25 cellular contexts compared by ENCODE assay signal in genomic region chr2:17506736-17507616, GRCh38. TPM values are rescaled to one million over a fixed set of nuclear protein-coding genes. Genes with fewer than 3 reads are reported as not detected.
DNase-seq lines count a peak whose midpoint lies in the region; ATAC-seq and TF ChIP-seq lines count a peak whose summit lies in the region.
"Had no signal": no experiment of that assay in that cellular context is flagged by ENCODE, and none has a peak within 500 bp of the region (broad histone marks: within the 10 kb centered on the region; RNA-seq: fewer than 3 reads in every experiment).

No MANE protein-coding gene starts in this region.

- H3K27me3 Mint-ChIP-seq in GM23338 (ENCODE audit: insufficient read depth, low read depth, poor library complexity) (no peaks in the 10 kb centered on the region), endothelial cell (ENCODE audit: unreplicated experiment) (peaks cover 1% of the 10 kb centered on the region)
- peaks cover 0 to 4% (median 0%) of the 10 kb centered on the region in 5 donors for H3K27me3 Mint-ChIP-seq in naive thymus-derived CD4-positive, alpha-beta T cell
- H3K27me3 Mint-ChIP-seq: activated naive CD8-positive, alpha-beta T cell had no signal

- DNase-seq in GM23338 (ENCODE audit: low spot score) (no peak), RWPE1 (ENCODE audit: low spot score) (peak; percentile 28), endothelial cell (ENCODE audit: low spot score) (no peak), mucosa of descending colon (no peak), OCI-M2 (lab: John Stamatoyannopoulos, UW; ENCODE audit: unreplicated experiment) (no peak), NCI-H187 treated with DMSO at 0.1 percent for 48 hours (lab: John Stamatoyannopoulos, UW) (no peak)
- DNase-seq in naive thymus-derived CD4-positive, alpha-beta T cell = no peak
- DNase-seq: activated CD4-positive, CD25-positive, alpha-beta regulatory T cell; activated CD8-positive, alpha-beta T cell treated with anti-CD3 and anti-CD28 coated beads, Interleukin-2, amount 10 ng/mL, durations not matched to agents 7 days and 5 days; activated T-cell treated with anti-CD3 and anti-CD28 coated beads, Interleukin-2, amount 50 U/mL, for 48 hours; CD4-positive, alpha-beta memory T cell; DMS79 treated with DMSO at 0.1 percent for 48 hours; Karpas-422; NCI-H1105 treated with DMSO at 0.1 percent for 48 hours; ovary; right lobe of liver; SJCRH30; stimulated activated naive CD4-positive, alpha-beta T cell treated with Interleukin-2 at 50 U/mL for 16 hours; thyroid gland had no signal

- H3K27ac ChIP-seq in GM23338 (ENCODE audit: low read depth) (no peak overlapping the region), RWPE1 (no peak overlapping the region)
- H3K27ac ChIP-seq in naive thymus-derived CD4-positive, alpha-beta T cell (ENCODE audit: low read depth, low read length) = no peak overlapping the region
- H3K27ac ChIP-seq: ovary, right lobe of liver, SJCRH30, thyroid gland had no signal

- H3K4me3 ChIP-seq in GM23338 (no peak overlapping the region), mucosa of descending colon (no peak overlapping the region)
- no peak overlapping the region for H3K4me3 ChIP-seq in naive thymus-derived CD4-positive, alpha-beta T cell (ENCODE audit: low read length)
- H3K4me3 ChIP-seq: ovary, right lobe of liver, SJCRH30, thyroid gland had no signal

- H3K4me1 ChIP-seq in GM23338 (ENCODE audit: insufficient read depth) = peaks cover 7% of the 10 kb centered on the region
- no peaks in the 10 kb centered on the region for H3K4me1 ChIP-seq in mucosa of descending colon (ENCODE audit: low read depth)
- H3K4me1 ChIP-seq in naive thymus-derived CD4-positive, alpha-beta T cell (ENCODE audit: control insufficient read depth in 2 of 2, insufficient read depth in 2 of 2, low read length in 2 of 2) = no peaks in the 10 kb centered on the region
- H3K4me1 ChIP-seq: right lobe of liver, SJCRH30, thyroid gland had no signal

- H3K9me3 ChIP-seq in mucosa of descending colon = no peaks in the 10 kb centered on the region
- no peaks in the 10 kb centered on the region for H3K9me3 ChIP-seq in naive thymus-derived CD4-positive, alpha-beta T cell (ENCODE audit: control insufficient read depth in 2 of 3, low read length in 3 of 3)
- H3K9me3 ChIP-seq: ovary, right lobe of liver, SJCRH30, thyroid gland had no signal

- H3K4me1 Mint-ChIP-seq in GM23338 (peaks cover 12% of the 10 kb centered on the region), endothelial cell (ENCODE audit: unreplicated experiment) (peaks cover 19% of the 10 kb centered on the region)
- peaks cover 0 to 2% (median 0%) of the 10 kb centered on the region in 7 donors for H3K4me1 Mint-ChIP-seq in naive thymus-derived CD4-positive, alpha-beta T cell
- H3K4me1 Mint-ChIP-seq: brain; CD4-positive, alpha-beta memory T cell had no signal

- H3K9me3 Mint-ChIP-seq in GM23338 (no peaks in the 10 kb centered on the region), endothelial cell (ENCODE audit: unreplicated experiment) (no peaks in the 10 kb centered on the region)
- peaks cover 0 to 10% (median 0%) of the 10 kb centered on the region in 11 donors for H3K9me3 Mint-ChIP-seq in naive thymus-derived CD4-positive, alpha-beta T cell
- H3K9me3 Mint-ChIP-seq: brain; T-helper 2 cell treated with Interferon-gamma antibody and Interleukin-4, amounts not matched to agents 5 μg/mL and 100 μg/mL, for 36 hours had no signal

- peak overlapping the region; percentile 4; the same call in 1 of the 2 replicates for H2AFZ ChIP-seq in GM23338

- no peaks in the 10 kb centered on the region for H4K20me1 ChIP-seq in GM23338 (replicated peaks; ENCODE audit: insufficient read depth)

- H3K79me2 ChIP-seq in GM23338 (replicated peaks; ENCODE audit: insufficient read depth) = no peaks in the 10 kb centered on the region

- no peaks in the 10 kb centered on the region for H3K36me3 Mint-ChIP-seq in GM23338 (ENCODE audit: low read depth)
- H3K36me3 Mint-ChIP-seq in endothelial cell (ENCODE audit: low read depth, unreplicated experiment) = no peaks in the 10 kb centered on the region
- H3K36me3 Mint-ChIP-seq in naive thymus-derived CD4-positive, alpha-beta T cell = no peaks in the 10 kb centered on the region
- H3K36me3 Mint-ChIP-seq: activated naive CD8-positive, alpha-beta T cell; brain; CD4-positive, alpha-beta memory T cell had no signal

- no peaks in the 10 kb centered on the region for H3K9me2 ChIP-seq in GM23338 (ENCODE audit: insufficient read depth)

- POLR2A ChIA-PET in RWPE1 (lab: Yijun Ruan, JAX; ENCODE audit: low non-redundant PET) = interaction anchor here (0.7 kb wide), 1 partner anchor 11 kb away, joined by 5 read pairs; the partner anchor contains the start of gene RAD51AP2
- POLR2A ChIA-PET in naive thymus-derived CD4-positive, alpha-beta T cell (lab: Charles Lee) = no interaction called here

- ATAC-seq in GM23338 (no peak), mucosa of descending colon (peak; percentile 81), GM18861 (IDR thresholded peaks at IDR 0.05; ENCODE audit: unreplicated experiment) (no peak)
- ATAC-seq in naive thymus-derived CD4-positive, alpha-beta T cell = no peak
- ATAC-seq: activated CD8-positive, alpha-beta T cell treated with anti-CD3 and anti-CD28 coated beads, Interleukin-2, amount 10 ng/mL, durations not matched to agents 7 days and 5 days; right lobe of liver had no signal

- H3K27me3 ChIP-seq in GM23338 (ENCODE audit: insufficient read depth) = no peaks in the 10 kb centered on the region
- H3K27me3 ChIP-seq in naive thymus-derived CD4-positive, alpha-beta T cell (ENCODE audit: control insufficient read depth in 2 of 2, insufficient read depth in 2 of 2, low read length in 2 of 2) = no peaks in the 10 kb centered on the region
- H3K27me3 ChIP-seq: ovary, right lobe of liver, SJCRH30, thyroid gland had no signal

- intact Hi-C loops in mucosa of descending colon (cut with DNase I, micrococcal nuclease) = no loop called here
- intact Hi-C loops in naive thymus-derived CD4-positive, alpha-beta T cell (cut with micrococcal nuclease) = no loop called here

- H3F3A ChIP-seq in GM23338 (replicated peaks; ENCODE audit: low read depth) = no peaks in the 10 kb centered on the region

- no peak overlapping the region for H3K27ac Mint-ChIP-seq in GM23338
- peak overlapping the region; percentile 77 for H3K27ac Mint-ChIP-seq in endothelial cell (ENCODE audit: unreplicated experiment)
- H3K27ac Mint-ChIP-seq in naive thymus-derived CD4-positive, alpha-beta T cell = no peak overlapping the region
- H3K27ac Mint-ChIP-seq: activated CD8-positive, alpha-beta T cell treated with anti-CD3 and anti-CD28 coated beads, Interleukin-2, amount 10 ng/mL, durations not matched to agents 7 days and 5 days; activated naive CD8-positive, alpha-beta T cell; brain; CD4-positive, alpha-beta memory T cell; T-helper 2 cell treated with Interferon-gamma antibody and Interleukin-4, amounts not matched to agents 5 μg/mL and 100 μg/mL, for 36 hours had no signal

- H3K4me3 Mint-ChIP-seq in GM23338 (no peak overlapping the region), endothelial cell (ENCODE audit: unreplicated experiment) (no peak overlapping the region)
- no peak overlapping the region for H3K4me3 Mint-ChIP-seq in naive thymus-derived CD4-positive, alpha-beta T cell
- H3K4me3 Mint-ChIP-seq: activated CD8-positive, alpha-beta T cell treated with anti-CD3 and anti-CD28 coated beads, Interleukin-2, amount 10 ng/mL, durations not matched to agents 7 days and 5 days; activated naive CD8-positive, alpha-beta T cell; brain; CD4-positive, alpha-beta memory T cell; T-helper 2 cell treated with Interferon-gamma antibody and Interleukin-4, amounts not matched to agents 5 μg/mL and 100 μg/mL, for 36 hours had no signal

- TF ChIP-seq CTCF in GM23338 (conservative IDR thresholded peaks at IDR 0.05; ENCODE audit: low read depth in 2 of 2) (no peak), RWPE1 (conservative IDR thresholded peaks at IDR 0.05; ENCODE audit: low read depth) (no peak), endothelial cell (IDR thresholded peaks at IDR 0.05; ENCODE audit: unreplicated experiment) (no peak), mucosa of descending colon (IDR thresholded peaks at IDR 0.05) (no peak)

- H3K36me3 ChIP-seq in GM23338 (ENCODE audit: insufficient read depth) (no peaks in the 10 kb centered on the region), mucosa of descending colon (ENCODE audit: low read depth) (no peaks in the 10 kb centered on the region)
- H3K36me3 ChIP-seq in naive thymus-derived CD4-positive, alpha-beta T cell (ENCODE audit: control insufficient read depth in 2 of 3, insufficient read depth in 3 of 3, low read length in 3 of 3) = no peaks in the 10 kb centered on the region
- H3K36me3 ChIP-seq: ovary, right lobe of liver, SJCRH30, thyroid gland had no signal

- CTCF ChIA-PET in RWPE1 (lab: Yijun Ruan, JAX) = no interaction called here
- CTCF ChIA-PET in naive thymus-derived CD4-positive, alpha-beta T cell (lab: Charles Lee) = no interaction called here

- no peak overlapping the region for H3K4me2 ChIP-seq in GM23338

TF ChIP-seq in GM23338, 12 proteins besides CTCF, POLR2A, EP300 and RAD21 (continues in another document):
- TF ChIP-seq ZNF331 (CRISPR knock-in tag; IDR thresholded peaks at IDR 0.05; ENCODE audit: low read depth) = no peak
- TF ChIP-seq POLR2AphosphoS5 (IDR thresholded peaks at IDR 0.05; ENCODE audit: low read depth) = no peak

RNA-seq across cellular contexts. Expression of gene RAD51AP2, which starts 11.3 kb away (rescaled TPM):
- total RNA-seq in GM23338 (2014; rRNA removed; shearing (Covaris generic)) = 0.38 TPM in 1 of 2 replicates, not detected in the other
- 0.16 and 0.23 TPM in 2 replicates for polyA plus RNA-seq in GM23338 (2016; fragmentation: Nextera tagmentation; extraction: Ambion mirVana)
- total RNA-seq in endothelial cell (ENCODE audit: unreplicated experiment) (0.44 TPM), mucosa of descending colon (under 1 TPM in 1 of 3 donors, not detected in 2; 0.09 TPM)
- total RNA-seq in naive thymus-derived CD4-positive, alpha-beta T cell = not detected
- polyA plus RNA-seq in naive thymus-derived CD4-positive, alpha-beta T cell = not detected
- total RNA-seq: activated CD8-positive, alpha-beta T cell treated with anti-CD3 and anti-CD28 coated beads, Interleukin-2, amount 10 ng/mL, durations not matched to agents 7 days and 5 days; CD4-positive, alpha-beta memory T cell; endothelial cell of umbilical vein; glomerular endothelial cell had no signal
- polyA plus RNA-seq: CD4-positive, alpha-beta memory T cell; endothelial cell of umbilical vein had no signal

RNA-seq across cellular contexts. Expression of gene VSNL1, which starts 33.5 kb away (rescaled TPM):
- total RNA-seq in GM23338 (2014; rRNA removed; shearing (Covaris generic)) = 95.6 and 102 TPM in 2 replicates
- polyA plus RNA-seq in GM23338 (2016; fragmentation: Nextera tagmentation; extraction: Ambion mirVana) = 87.4 and 112 TPM in 2 replicates
- 19.6 TPM for total RNA-seq in endothelial cell (ENCODE audit: unreplicated experiment)
- 1 to 10 TPM; 2.1 to 5.4 (median 2.1) TPM for total RNA-seq in mucosa of descending colon
- total RNA-seq in naive thymus-derived CD4-positive, alpha-beta T cell = not detected
- polyA plus RNA-seq in naive thymus-derived CD4-positive, alpha-beta T cell = not detected
- total RNA-seq: activated CD8-positive, alpha-beta T cell treated with anti-CD3 and anti-CD28 coated beads, Interleukin-2, amount 10 ng/mL, durations not matched to agents 7 days and 5 days; CD4-positive, alpha-beta memory T cell; endothelial cell of umbilical vein; glomerular endothelial cell; SJCRH30 had no signal
- polyA plus RNA-seq: CD4-positive, alpha-beta memory T cell; endothelial cell of umbilical vein had no signal
